In genomic region chr1:233114860-233115259, GRCh38 we compare ENCODE assay signal across 1 cellular context.
TF ChIP-seq lines count a peak whose summit lies in the region.

No MANE protein-coding gene starts in this region.

TF ChIP-seq in IMR-90, 13 proteins besides CTCF, POLR2A, EP300 and RAD21:
- TF ChIP-seq ELK1 (IDR thresholded peaks at IDR 0.05; ENCODE audit: borderline replicate concordance, low read depth, low read length) (no peak), FOS (IDR thresholded peaks at IDR 0.05; ENCODE audit: low read depth, low read length) (no peak), RFX5 (IDR thresholded peaks at IDR 0.05; ENCODE audit: low read depth, low read length) (no peak), RCOR1 (IDR thresholded peaks at IDR 0.05; ENCODE audit: insufficient replicate concordance, low read length) (no peak), MXI1 (IDR thresholded peaks at IDR 0.05; ENCODE audit: borderline replicate concordance, low read depth, low read length) (no peak), SMC3 (IDR thresholded peaks at IDR 0.05; ENCODE audit: low read depth, low read length) (no peak), NFE2L2 (IDR thresholded peaks at IDR 0.05; ENCODE audit: low read depth, low read length) (no peak), CHD1 (IDR thresholded peaks at IDR 0.05; ENCODE audit: low read depth, low read length) (no peak), MAZ (IDR thresholded peaks at IDR 0.05; ENCODE audit: borderline replicate concordance, low read depth, low read length) (no peak), BHLHE40 (IDR thresholded peaks at IDR 0.05; ENCODE audit: low read depth, low read length) (no peak), CEBPB (IDR thresholded peaks at IDR 0.05; ENCODE audit: low read depth, low read length) (no peak)
TF ChIP-seq in IMR-90: peak in this region for 0.
